In the genomic region with DNA sequence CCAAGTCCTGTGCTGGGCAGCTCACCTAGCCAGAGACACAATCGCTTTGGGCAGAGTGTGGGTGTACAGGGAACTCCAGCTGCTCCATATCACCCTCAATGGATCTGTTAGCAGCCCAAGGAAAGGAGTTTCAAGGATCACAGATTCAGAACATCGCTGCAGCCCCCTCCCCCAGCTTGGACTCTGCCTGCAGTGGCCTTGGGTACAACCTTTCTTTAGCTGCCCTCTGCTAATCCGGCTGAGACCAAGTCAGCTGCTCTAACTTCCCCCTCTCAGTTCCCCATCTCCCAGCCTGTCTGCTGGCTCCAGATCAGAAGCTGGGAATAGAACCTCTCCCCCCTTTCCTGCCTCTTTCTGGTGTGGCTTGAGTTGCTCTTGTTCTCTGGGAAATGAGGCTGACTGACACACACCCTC, we compare ENCODE assay signal across 9 cellular contexts. TPM values are rescaled to one million over a fixed set of nuclear protein-coding genes. Genes with fewer than 3 reads are reported as not detected.
DNase-seq lines count a peak whose midpoint lies in the region; ATAC-seq and TF ChIP-seq lines count a peak whose summit lies in the region.
"Had no signal": no experiment of that assay in that cellular context is flagged by ENCODE, and none has a peak within 500 bp of the region (broad histone marks: within the 10 kb centered on the region; RNA-seq: fewer than 3 reads in every experiment).

No MANE protein-coding gene starts in this region.

- DNase-seq in activated T-cell treated with anti-CD3 and anti-CD28 coated beads, Interleukin-2, amount 50 U/mL, for 4 hours, result no peak
- DNase-seq in activated T-cell treated with anti-CD3 and anti-CD28 coated beads, Interleukin-2, amount 50 U/mL, for 48 hours, result no peak
- DNase-seq in caudate nucleus (lab: John Stamatoyannopoulos, UW) (peak in 22 of 61 donors; percentile 11 to 40 (median 24)), transverse colon (no peak), SW 1271 (lab: John Stamatoyannopoulos, UW) (no peak), SHP77 (lab: John Stamatoyannopoulos, UW) (no peak)

- no peak for TF ChIP-seq CTCF in transverse colon (IDR thresholded peaks at IDR 0.05)

- H3K4me3 Mint-ChIP-seq in activated T-cell treated with anti-CD3 and anti-CD28 coated beads, Interleukin-2, amount 50 U/mL, for 4 hours, result peak overlapping the region; percentile 82

- H3K4me1 ChIP-seq in muscle layer of colon (ENCODE audit: insufficient read depth, low read length), result peaks cover 20% of the 10 kb centered on the region
- H3K4me1 ChIP-seq in transverse colon, result peaks cover under 1 to 17% (median 5%) of the 10 kb centered on the region in 4 donors

- H3K9ac ChIP-seq in muscle layer of colon (ENCODE audit: low read length), result no peak overlapping the region

- H3K36me3 Mint-ChIP-seq in activated T-cell treated with anti-CD3 and anti-CD28 coated beads, Interleukin-2, amount 50 U/mL, for 4 hours (ENCODE audit: insufficient read depth), result no peaks in the 10 kb centered on the region

- peaks cover 2% of the 10 kb centered on the region for H3K27me3 Mint-ChIP-seq in activated T-cell treated with anti-CD3 and anti-CD28 coated beads, Interleukin-2, amount 50 U/mL, for 4 hours (ENCODE audit: low read depth)

- H3K9me3 ChIP-seq in muscle layer of colon (ENCODE audit: low read length), result no peaks in the 10 kb centered on the region
- no peaks in the 10 kb centered on the region for H3K9me3 ChIP-seq in transverse colon

- peak overlapping the region; percentile 42 for H3K27ac ChIP-seq in caudate nucleus (ENCODE audit: low read depth, low read length)
- H3K27ac ChIP-seq in muscle layer of colon (ENCODE audit: low read depth, low read length), result no peak overlapping the region
- H3K27ac ChIP-seq in transverse colon, result peak overlapping the region in 3 of 4 donors; percentile 74 to 81 (median 79)

- no peak for ATAC-seq in activated T-cell treated with anti-CD3 and anti-CD28 coated beads, Interleukin-2, amount 50 U/mL, for 4 hours
- ATAC-seq in HG02885 (IDR thresholded peaks at IDR 0.05; ENCODE audit: poor library complexity, unreplicated experiment), result no peak

- 63% methylated on average over 3 of the region's 3 CpGs; no CpG with 5 or more reads in 1 of the 2 donors for WGBS in transverse colon (ENCODE audit: low coverage in 1 of 2), 2 donors

- H3K4me3 ChIP-seq in muscle layer of colon (ENCODE audit: low read depth in 1 of 2, low read length in 2 of 2) (peak overlapping the region; percentile 51 to 81), transverse colon (peak overlapping the region in 1 of 4 donors; percentile 62)

- TF ChIP-seq POLR2A in transverse colon (IDR thresholded peaks at IDR 0.05), result no peak

- in situ Hi-C loops in transverse colon (cut with MboI; ENCODE audit: low pct_ligation_motif_present in 1 of 4, low pct_unique_long_range_greater_than_20kb in 1 of 4, low sequenced_read_pairs in 3 of 4), result loop anchor here in 2 of 4 donors (5.0 to 10.0 kb wide), 2 partner anchors 63 to 65 kb away; partner anchors contain the start of gene SPTY2D1 (in 1 of the 2)

- intact Hi-C loops in transverse colon (cut with DNase I; ENCODE audit: low total_unique reads), result no loop called here

- H3K4me1 Mint-ChIP-seq in activated T-cell treated with anti-CD3 and anti-CD28 coated beads, Interleukin-2, amount 50 U/mL, for 4 hours (ENCODE audit: low read depth), result peaks cover 21% of the 10 kb centered on the region

- peaks cover 11% of the 10 kb centered on the region for H3K36me3 ChIP-seq in muscle layer of colon (ENCODE audit: insufficient read depth, low read length)
- no peaks in the 10 kb centered on the region for H3K36me3 ChIP-seq in transverse colon

- no peak for TF ChIP-seq EP300 in transverse colon (IDR thresholded peaks at IDR 0.05; ENCODE audit: low read depth)

- no peaks in the 10 kb centered on the region for H3K9me3 Mint-ChIP-seq in activated T-cell treated with anti-CD3 and anti-CD28 coated beads, Interleukin-2, amount 50 U/mL, for 4 hours

- H3K27me3 ChIP-seq in muscle layer of colon (ENCODE audit: control insufficient read depth in 1 of 2, insufficient read depth in 2 of 2, low read length in 2 of 2), result no peaks in the 10 kb centered on the region
- H3K27me3 ChIP-seq in transverse colon, result no peaks in the 10 kb centered on the region

RNA-seq across cellular contexts. Expression of gene TMEM86A, which starts 1.3 kb away (rescaled TPM):
- under 1 TPM; 0.13 to 0.38 (median 0.18) TPM for total RNA-seq in activated T-cell treated with anti-CD3 and anti-CD28 coated beads, Interleukin-2, amount 50 U/mL, for 4 hours
- 1 to 10 TPM; 2.6 to 4.9 (median 3.6) TPM for total RNA-seq in transverse colon

RNA-seq across cellular contexts. Expression of gene IGSF22, which starts 26.1 kb away (rescaled TPM):
- under 1 TPM; 0.16 to 0.60 (median 0.53) TPM for total RNA-seq in activated T-cell treated with anti-CD3 and anti-CD28 coated beads, Interleukin-2, amount 50 U/mL, for 4 hours
- under 1 TPM in 1 of 4 donors, not detected in 3; 0.16 TPM for total RNA-seq in transverse colon
- total RNA-seq: endothelial cell of umbilical vein had no signal
